In genomic region chr13:19940106-19940505, GRCh38 we compare ENCODE assay signal across 6 cellular contexts.
"Had no signal": no experiment of that assay in that cellular context is flagged by ENCODE, and none has a peak within 500 bp of the region (broad histone marks: within the 10 kb centered on the region; RNA-seq: fewer than 3 reads in every experiment).

No MANE protein-coding gene starts in this region.

- ATAC-seq: K562 had no signal

- H3K4me3 ChIP-seq: HAP-1, K562 had no signal

- H3K9me3 ChIP-seq: HAP-1 had no signal

- DNase-seq: GOT3, H7, IMR-90, KG1 had no signal

- H3K36me3 ChIP-seq: HAP-1 had no signal

- H3K4me1 ChIP-seq: HAP-1 had no signal
